ENCODE assay signal across 19 cellular contexts in the genomic region with DNA sequence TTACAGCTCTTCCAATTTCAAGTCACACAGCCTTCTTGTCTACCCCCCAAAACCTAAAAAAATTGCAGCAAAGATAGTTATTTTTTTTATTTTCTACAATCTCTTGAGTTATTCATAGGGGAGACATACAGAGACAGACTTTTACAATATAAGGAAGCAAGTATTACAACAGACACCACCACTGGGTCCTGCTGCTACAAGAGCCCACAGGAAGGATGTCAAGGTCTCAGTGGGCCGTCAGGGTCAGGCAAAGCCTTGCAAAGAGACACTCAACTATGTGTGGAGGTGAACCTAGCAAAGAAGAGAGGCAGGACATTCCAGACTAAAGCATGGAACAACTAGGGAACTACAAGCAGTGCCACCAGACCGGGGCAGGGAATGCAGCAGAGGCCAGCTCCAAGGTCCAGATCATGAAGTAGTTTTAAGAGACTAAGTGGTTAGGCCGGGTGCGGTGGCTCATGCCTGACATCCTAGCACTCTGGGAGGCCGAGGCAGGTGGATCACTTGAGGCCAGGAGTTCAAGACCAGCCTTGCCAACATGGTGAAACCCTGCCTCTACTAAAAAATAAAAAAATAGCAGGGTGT. TPM values are rescaled to one million over a fixed set of nuclear protein-coding genes. Genes with fewer than 3 reads are reported as not detected.
"Had no signal": no experiment of that assay in that cellular context is flagged by ENCODE, and none has a peak within 500 bp of the region (broad histone marks: within the 10 kb centered on the region; RNA-seq: fewer than 3 reads in every experiment).

No MANE protein-coding gene starts in this region.

- H3K27ac ChIP-seq: breast epithelium, esophagus squamous epithelium, lower lobe of right lung, neutrophil, spleen, transverse colon had no signal

- H3K36me3 ChIP-seq: breast epithelium, esophagus squamous epithelium, lower lobe of right lung, neutrophil, spleen, transverse colon had no signal

- H3K27me3 ChIP-seq: breast epithelium, esophagus squamous epithelium, neutrophil, transverse colon had no signal

- ATAC-seq: activated CD8-positive, alpha-beta memory T cell treated with anti-CD3 and anti-CD28 coated beads, Interleukin-2, amount 10 ng/mL, durations not matched to agents 7 days and 5 days; lower lobe of right lung; naive thymus-derived CD4-positive, alpha-beta T cell; right cardiac atrium; stimulated activated memory B cell treated with anti-CD40 and anti-IgM and Interleukin-4, amounts not matched to agents 10 μg/mL and 1 μg/mL and 100 μg/mL, for 72 hours; T-helper 17 cell had no signal

- H3K9me3 ChIP-seq: breast epithelium, esophagus squamous epithelium, lower lobe of right lung, neutrophil, spleen, transverse colon had no signal

- H3K4me1 ChIP-seq: breast epithelium, transverse colon had no signal

- DNase-seq: activated CD4-positive, alpha-beta T cell treated with anti-CD3 and anti-CD28 coated beads, Interleukin-2, amount 50 U/mL, for 4 hours; activated CD8-positive, alpha-beta memory T cell treated with anti-CD3 and anti-CD28 coated beads, Interleukin-2, amount 10 ng/mL, durations not matched to agents 7 days and 5 days; activated effector memory CD4-positive, alpha-beta T cell treated with anti-CD3 and anti-CD28 coated beads, Interleukin-2, amount 50 U/mL, for 16 hours; activated T-cell treated with anti-CD3 and anti-CD28 coated beads, Interleukin-2, amount 50 U/mL, for 24 hours; anterior cingulate cortex; esophagus squamous epithelium; foreskin fibroblast; glutamatergic neuron; lower lobe of right lung; naive thymus-derived CD4-positive, alpha-beta T cell; right cardiac atrium; spleen; stimulated activated CD4-positive, alpha-beta T cell treated with anti-CD3 and anti-CD28 coated beads, Interleukin-1b, Interleukin-23, amount 100 ng/mL, for 48 hours; substantia nigra; T-helper 17 cell; transverse colon had no signal

- H3K4me3 ChIP-seq: breast epithelium, esophagus squamous epithelium, lower lobe of right lung, spleen, transverse colon had no signal

RNA-seq across cellular contexts. Expression of a gene that starts 38.7 kb away (rescaled TPM):
- total RNA-seq: lower lobe of right lung had no signal
